ENCODE assay signal across 18 cellular contexts in the genomic region with DNA sequence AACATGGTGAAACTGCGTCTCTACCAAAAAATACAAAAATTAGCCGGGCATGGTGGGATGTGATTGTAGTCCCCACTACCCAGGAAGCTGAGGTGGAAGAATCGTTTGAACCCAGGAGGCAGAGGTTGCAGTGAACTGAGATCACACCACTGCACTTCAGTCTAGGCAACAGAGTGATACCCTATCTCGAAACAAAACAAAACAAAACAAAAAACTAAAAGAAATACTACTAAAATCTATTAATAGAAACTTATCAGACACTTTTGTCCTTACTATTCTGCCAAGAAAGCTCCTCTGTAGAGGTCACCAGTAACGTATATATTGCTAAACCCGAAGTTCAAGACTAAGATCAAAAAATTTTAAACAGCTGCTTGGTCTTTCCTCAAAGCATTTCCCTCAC.
"Had no signal": no experiment of that assay in that cellular context is flagged by ENCODE, and none has a peak within 500 bp of the region (broad histone marks: within the 10 kb centered on the region; RNA-seq: fewer than 3 reads in every experiment).

No MANE protein-coding gene starts in this region.

- H3K9me3 Mint-ChIP-seq: naive thymus-derived CD4-positive, alpha-beta T cell; neural progenitor cell; stimulated activated effector memory CD8-positive, alpha-beta T cell treated with anti-CD3 and anti-CD28 coated beads, Interleukin-12 subunit alpha, Interleukin-12 subunit beta, amount 100 ng/mL, for 72 hours had no signal

- H3K4me1 Mint-ChIP-seq: neural progenitor cell had no signal

- H3K4me3 Mint-ChIP-seq: naive thymus-derived CD4-positive, alpha-beta T cell; neural progenitor cell; stimulated activated effector memory CD8-positive, alpha-beta T cell treated with anti-CD3 and anti-CD28 coated beads, Interleukin-12 subunit alpha, Interleukin-12 subunit beta, amount 100 ng/mL, for 72 hours had no signal

- H3K4me3 ChIP-seq: left lung, lung, neural progenitor cell, ovary, right lobe of liver, tibial artery, upper lobe of right lung, vagina had no signal

- H3K27ac Mint-ChIP-seq: neural progenitor cell; stimulated activated effector memory CD8-positive, alpha-beta T cell treated with anti-CD3 and anti-CD28 coated beads, Interleukin-12 subunit alpha, Interleukin-12 subunit beta, amount 100 ng/mL, for 72 hours had no signal

- H3K27ac ChIP-seq: left lung, neural progenitor cell, ovary, right lobe of liver, tibial artery, upper lobe of right lung, vagina had no signal

- H3K27me3 ChIP-seq: left lung, neural progenitor cell, ovary, right lobe of liver, tibial artery, upper lobe of right lung, vagina had no signal

- DNase-seq: effector memory CD4-positive, alpha-beta T cell; islet precursor cell; left lung; mesenchymal stem cell; naive thymus-derived CD4-positive, alpha-beta T cell; nucleus accumbens; ovary; right lobe of liver; stimulated activated CD4-positive, alpha-beta T cell treated with anti-CD3 and anti-CD28 coated beads, Interleukin-4, amount 100 ng/mL, for 1 hour; stimulated activated CD8-positive, alpha-beta memory T cell treated with anti-CD3 and anti-CD28 coated beads, Interleukin-4, amount 100 ng/mL, for 48 hours; stimulated activated naive CD8-positive, alpha-beta T cell treated with anti-CD3 and anti-CD28 coated beads, Interleukin-15, Interleukin-2, amounts not matched to agents 100 U/mL and 50 U/mL, for 24 hours; tibial artery; upper lobe of right lung had no signal

- H3K36me3 ChIP-seq: ovary had no signal

- H3K4me1 ChIP-seq: left lung, neural progenitor cell, right lobe of liver, upper lobe of right lung, vagina had no signal

- H3K27me3 Mint-ChIP-seq: naive thymus-derived CD4-positive, alpha-beta T cell had no signal

- H3K9me3 ChIP-seq: left lung, ovary, right lobe of liver, tibial artery, upper lobe of right lung, vagina had no signal

- ATAC-seq: esophagus mucosa; left lung; naive thymus-derived CD4-positive, alpha-beta T cell; right lobe of liver; stimulated activated effector memory CD8-positive, alpha-beta T cell treated with anti-CD3 and anti-CD28 coated beads, Interleukin-12 subunit alpha, Interleukin-12 subunit beta, amount 100 ng/mL, for 72 hours; stimulated activated naive CD8-positive, alpha-beta T cell treated with anti-CD3 and anti-CD28 coated beads, Interleukin-15, Interleukin-2, amounts not matched to agents 100 U/mL and 50 U/mL, for 24 hours; upper lobe of right lung had no signal
